Comparison of ENCODE assay signal across 13 cellular contexts in genomic region chr18:74013955-74014354, GRCh38.
A peak's percentile ranks its signal among the peaks of the same experiment; 100 is the strongest.
DNase-seq lines count a peak whose midpoint lies in the region; ATAC-seq, FAIRE-seq and TF ChIP-seq lines count a peak whose summit lies in the region.
"Had no signal": no experiment of that assay in that cellular context is flagged by ENCODE, and none has a peak within 500 bp of the region (broad histone marks: within the 10 kb centered on the region; RNA-seq: fewer than 3 reads in every experiment).

No MANE protein-coding gene starts in this region.

- intact Hi-C loops in psoas muscle (cut with DNase I) (loop anchor here in 1 of 2 donors (10.0 kb wide), 1 partner anchor 59 kb away; no protein-coding TSS in a partner anchor), ovary (cut with DNase I) (no loop called here)

- H3K9me3 ChIP-seq in psoas muscle (no peaks in the 10 kb centered on the region), ovary (no peaks in the 10 kb centered on the region)

- H3K27me3 ChIP-seq in bronchial epithelial cell (ENCODE audit: control insufficient read depth, insufficient read depth, low read length) (no peaks in the 10 kb centered on the region), psoas muscle (ENCODE audit: insufficient read depth in 3 of 3, low read length in 2 of 3) (no peaks in the 10 kb centered on the region), ovary (no peaks in the 10 kb centered on the region)

- FAIRE-seq in bronchial epithelial cell (lab: Jason Lieb, UNC): no peak

- no peaks in the 10 kb centered on the region for H3K36me3 ChIP-seq in bronchial epithelial cell (ENCODE audit: control insufficient read depth, insufficient read depth, low read length)
- H3K36me3 ChIP-seq in psoas muscle (ENCODE audit: insufficient read depth in 1 of 2, low read depth in 1 of 2): no peaks in the 10 kb centered on the region
- H3K36me3 ChIP-seq in ovary: no peaks in the 10 kb centered on the region

- H3K4me3 ChIP-seq in bronchial epithelial cell (ENCODE audit: low read depth, low read length): no peak overlapping the region
- H3K4me3 ChIP-seq in psoas muscle: no peak overlapping the region
- H3K4me3 ChIP-seq in ovary: no peak overlapping the region

- ATAC-seq in psoas muscle (peak in 3 of 4 donors; percentile 37 to 69 (median 41)), HG03442 (IDR thresholded peaks at IDR 0.05; ENCODE audit: unreplicated experiment) (no peak)
- ATAC-seq: activated naive CD4-positive, alpha-beta T cell treated with anti-CD3 and anti-CD28 coated beads, Interleukin-2, amount 50 U/mL, for 72 hours had no signal

- TF ChIP-seq EP300 in ovary (IDR thresholded peaks at IDR 0.05): no peak

- peak; percentile 29 for DNase-seq in GM03348 (ENCODE audit: low spot score)
- DNase-seq in LoVo (ENCODE audit: low spot score): peak; percentile 3
- DNase-seq in bronchial epithelial cell (ENCODE audit: low read depth): peak; percentile 90
- DNase-seq in psoas muscle: no peak
- DNase-seq in ovary: no peak
- no peak for DNase-seq in activated gamma-delta T cell (lab: John Stamatoyannopoulos, UW)
- no peak for DNase-seq in NCI-H748 treated with DMSO at 0.1 percent for 48 hours (lab: John Stamatoyannopoulos, UW)
- DNase-seq: activated CD4-positive, alpha-beta T cell treated with anti-CD3 and anti-CD28 coated beads for 48 hours; islet precursor cell; NCI-H1930; SHP77 had no signal

- TF ChIP-seq CTCF in bronchial epithelial cell (IDR thresholded peaks at IDR 0.05; ENCODE audit: insufficient read depth, low read length, severe bottlenecking): no peak
- no peak for TF ChIP-seq CTCF in psoas muscle (IDR thresholded peaks at IDR 0.05)
- TF ChIP-seq CTCF in ovary (IDR thresholded peaks at IDR 0.05): no peak

- TF ChIP-seq POLR2A in ovary (IDR thresholded peaks at IDR 0.05): no peak

- WGBS in psoas muscle, 3 donors: 64 to 74% (median 65%) methylated on average over 5 of the region's 5 CpGs
- 31 to 41% (median 32%) methylated on average over 5 of the region's 5 CpGs for WGBS in ovary, 3 donors

- H3K27ac ChIP-seq in psoas muscle: no peak overlapping the region
- no peak overlapping the region for H3K27ac ChIP-seq in ovary

- no peaks in the 10 kb centered on the region for H3K4me1 ChIP-seq in psoas muscle
- no peaks in the 10 kb centered on the region for H3K4me1 ChIP-seq in ovary (ENCODE audit: insufficient read depth)

Comparison
In these comparisons a context has a peak if more than half of its experiments do, and no peak if none do; other contexts are left out.
1. DNase-seq: peak in GM03348 (single experiment), LoVo (single experiment) and bronchial epithelial cell (single experiment); none in psoas muscle (0 of 2), ovary (0 of 5), activated gamma-delta T cell (single experiment) and NCI-H748 treated with DMSO at 0.1 percent for 48 hours (single experiment).